ENCODE assay signal across 19 cellular contexts in the genomic region with DNA sequence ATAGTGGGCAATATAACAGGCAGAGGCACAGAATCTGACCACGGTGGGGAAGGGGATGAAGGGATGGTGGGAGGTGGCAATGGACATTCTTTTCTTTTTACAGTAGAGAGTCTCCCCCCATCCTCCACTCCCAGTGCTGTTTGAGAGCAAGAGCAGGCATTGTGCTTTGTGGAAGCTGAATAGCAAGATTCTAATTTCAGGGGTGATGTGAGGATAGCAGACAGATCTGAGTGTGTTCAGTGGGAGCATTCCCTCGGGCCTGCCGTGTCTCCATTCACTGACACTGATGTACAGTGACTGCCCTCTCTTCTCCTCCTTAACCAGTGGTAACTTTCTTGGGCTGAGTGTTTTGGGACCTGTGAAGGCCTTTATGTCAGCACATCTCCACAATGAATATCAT.
DNase-seq lines count a peak whose midpoint lies in the region; ATAC-seq and TF ChIP-seq lines count a peak whose summit lies in the region.
"Had no signal": no experiment of that assay in that cellular context is flagged by ENCODE, and none has a peak within 500 bp of the region (broad histone marks: within the 10 kb centered on the region; RNA-seq: fewer than 3 reads in every experiment).

No MANE protein-coding gene starts in this region.

- H3K9me3 Mint-ChIP-seq in brain (peaks cover 0 to 2% (median 0%) of the 10 kb centered on the region in 5 experiments), glutamatergic neuron (ENCODE audit: unreplicated experiment) (no peaks in the 10 kb centered on the region), osteocyte (ENCODE audit: unreplicated experiment) (peaks cover 8% of the 10 kb centered on the region)

- H3K27me3 Mint-ChIP-seq in brain, result peaks cover 3% of the 10 kb centered on the region
- H3K27me3 Mint-ChIP-seq in glutamatergic neuron (ENCODE audit: unreplicated experiment), result no peaks in the 10 kb centered on the region
- H3K27me3 Mint-ChIP-seq in osteocyte (ENCODE audit: unreplicated experiment), result no peaks in the 10 kb centered on the region

- DNase-seq in glutamatergic neuron (peak; percentile 15), osteocyte (ENCODE audit: extremely low spot score, unreplicated experiment) (no peak), mesenteric fat pad (ENCODE audit: low spot score) (no peak), 8988T (no peak), MG63 (no peak)
- DNase-seq: CD8-positive, alpha-beta memory T cell; DND-41; GM23248; H9; Karpas-422; NCI-H345; NCI-H510A treated with DMSO at 0.1 percent for 48 hours; SHP77 had no signal

- peak overlapping the region in 1 of 5 experiments; percentile 55 for H3K4me3 Mint-ChIP-seq in brain
- H3K4me3 Mint-ChIP-seq in glutamatergic neuron (ENCODE audit: unreplicated experiment), result no peak overlapping the region
- H3K4me3 Mint-ChIP-seq in osteocyte (ENCODE audit: unreplicated experiment), result no peak overlapping the region
- H3K4me3 Mint-ChIP-seq: CD14-positive monocyte; CD8-positive, alpha-beta memory T cell; H9 had no signal

- no peaks in the 10 kb centered on the region for H3K27me3 ChIP-seq in MG63
- H3K27me3 ChIP-seq: BE2C had no signal

- peaks cover 56% of the 10 kb centered on the region for H3K4me1 Mint-ChIP-seq in brain
- no peaks in the 10 kb centered on the region for H3K4me1 Mint-ChIP-seq in glutamatergic neuron (ENCODE audit: low read depth, unreplicated experiment)
- H3K4me1 Mint-ChIP-seq in osteocyte (ENCODE audit: unreplicated experiment), result peaks cover 41% of the 10 kb centered on the region
- H3K4me1 Mint-ChIP-seq: CD14-positive monocyte; CD8-positive, alpha-beta memory T cell had no signal

- H3K27ac Mint-ChIP-seq in brain (peak overlapping the region in 4 of 5 experiments; percentile 62 to 97 (median 76)), glutamatergic neuron (ENCODE audit: unreplicated experiment) (no peak overlapping the region), osteocyte (ENCODE audit: unreplicated experiment) (peak overlapping the region; percentile 23)
- H3K27ac Mint-ChIP-seq: CD14-positive monocyte; CD8-positive, alpha-beta memory T cell had no signal

- no peak overlapping the region for H3K4me3 ChIP-seq in MG63
- H3K4me3 ChIP-seq: GM23248 had no signal

- H3K9me3 ChIP-seq in MG63, result no peaks in the 10 kb centered on the region
- H3K9me3 ChIP-seq: BE2C had no signal

- ATAC-seq in GM18520 (IDR thresholded peaks at IDR 0.05; ENCODE audit: unreplicated experiment), result no peak
- ATAC-seq: HepG2, Panc1 had no signal

- no peaks in the 10 kb centered on the region for H3K36me3 Mint-ChIP-seq in brain
- H3K36me3 Mint-ChIP-seq in glutamatergic neuron (ENCODE audit: unreplicated experiment), result no peaks in the 10 kb centered on the region
- H3K36me3 Mint-ChIP-seq in osteocyte (ENCODE audit: unreplicated experiment), result no peaks in the 10 kb centered on the region
- H3K36me3 Mint-ChIP-seq: CD14-positive monocyte; CD8-positive, alpha-beta memory T cell had no signal

- no peaks in the 10 kb centered on the region for H3K36me3 ChIP-seq in MG63
- H3K36me3 ChIP-seq: BE2C had no signal

- TF ChIP-seq CTCF in brain (conservative IDR thresholded peaks at IDR 0.05), result no peak
- no peak for TF ChIP-seq CTCF in glutamatergic neuron (IDR thresholded peaks at IDR 0.05; ENCODE audit: partially characterized antibody, unreplicated experiment)
- no peak for TF ChIP-seq CTCF in osteocyte (IDR thresholded peaks at IDR 0.05)
